28 cellular contexts compared by ENCODE assay signal in genomic region chr2:130947967-130948366, GRCh38.
"Had no signal": no experiment of that assay in that cellular context is flagged by ENCODE, and none has a peak within 500 bp of the region (broad histone marks: within the 10 kb centered on the region; RNA-seq: fewer than 3 reads in every experiment).

No MANE protein-coding gene starts in this region.

- H3K27me3 Mint-ChIP-seq: progenitor cell of endocrine pancreas, type B pancreatic cell had no signal

- H3K27ac Mint-ChIP-seq: immature natural killer cell; nephron; neural progenitor cell; progenitor cell of endocrine pancreas; stimulated activated effector memory CD8-positive, alpha-beta T cell treated with anti-CD3 and anti-CD28 coated beads, Interleukin-12 subunit alpha, Interleukin-12 subunit beta, amount 100 ng/mL, for 72 hours; stimulated activated naive CD8-positive, alpha-beta T cell treated with anti-CD3 and anti-CD28 coated beads, Interleukin-15, Interleukin-2, amounts not matched to agents 100 ng/mL and 50 ng/mL, for 24 hours; type B pancreatic cell had no signal

- FAIRE-seq: islet of Langerhans, kidney had no signal

- H3K4me1 ChIP-seq: left lung, lower lobe of right lung, neural progenitor cell, right atrium auricular region, suprapubic skin, tibial artery, uterus had no signal

- H3K9me3 ChIP-seq: uterus had no signal

- ATAC-seq: left colon; left lung; lower lobe of right lung; naive thymus-derived CD8-positive, alpha-beta T cell; sciatic nerve; stimulated activated effector memory CD8-positive, alpha-beta T cell treated with anti-CD3 and anti-CD28 coated beads, Interleukin-12 subunit alpha, Interleukin-12 subunit beta, amount 100 ng/mL, for 72 hours had no signal

- H3K36me3 ChIP-seq: left lung, lower lobe of right lung, neutrophil, ovary, right atrium auricular region, thoracic aorta, tibial artery, uterus had no signal

- H3K4me2 ChIP-seq: neural progenitor cell had no signal

- H3K4me3 Mint-ChIP-seq: immature natural killer cell; naive thymus-derived CD8-positive, alpha-beta T cell; nephron; neural progenitor cell; stimulated activated effector memory CD8-positive, alpha-beta T cell treated with anti-CD3 and anti-CD28 coated beads, Interleukin-12 subunit alpha, Interleukin-12 subunit beta, amount 100 ng/mL, for 72 hours; stimulated activated naive CD8-positive, alpha-beta T cell treated with anti-CD3 and anti-CD28 coated beads, Interleukin-15, Interleukin-2, amounts not matched to agents 100 ng/mL and 50 ng/mL, for 24 hours; type B pancreatic cell had no signal

- H3K27me3 ChIP-seq: left lung, neural progenitor cell, neutrophil, ovary, right atrium auricular region, suprapubic skin, tibial artery, uterus had no signal

- H2AFZ ChIP-seq: neural progenitor cell had no signal

- H3K9ac ChIP-seq: neural progenitor cell had no signal

- DNase-seq: hypothalamus; immature natural killer cell; kidney; left colon; left lung; lower lobe of right lung; mammary epithelial cell; mesenchymal stem cell; naive thymus-derived CD8-positive, alpha-beta T cell; occipital lobe; ovary; stimulated activated CD4-positive, alpha-beta T cell treated with anti-CD3 and anti-CD28 coated beads, Interleukin-4, amount 100 ng/mL, for 24 hours; stimulated activated naive CD4-positive, alpha-beta T cell; tibial artery; uterus had no signal

- H3K4me3 ChIP-seq: left lung, lower lobe of right lung, neural progenitor cell, ovary, right atrium auricular region, skin epidermis, suprapubic skin, thoracic aorta, tibial artery, uterus had no signal

- H3K36me3 Mint-ChIP-seq: neural progenitor cell; stimulated activated effector memory CD8-positive, alpha-beta T cell treated with anti-CD3 and anti-CD28 coated beads, Interleukin-12 subunit alpha, Interleukin-12 subunit beta, amount 100 ng/mL, for 72 hours; type B pancreatic cell had no signal

- H3K4me1 Mint-ChIP-seq: nephron; neural progenitor cell; stimulated activated effector memory CD8-positive, alpha-beta T cell treated with anti-CD3 and anti-CD28 coated beads, Interleukin-12 subunit alpha, Interleukin-12 subunit beta, amount 100 ng/mL, for 72 hours had no signal

- H3K27ac ChIP-seq: left lung, lower lobe of right lung, neural progenitor cell, neutrophil, ovary, right atrium auricular region, skin epidermis, suprapubic skin, thoracic aorta, tibial artery, uterus had no signal

- H3K9me3 Mint-ChIP-seq: type B pancreatic cell had no signal
